ENCODE assay signal across 8 cellular contexts in the genomic region with DNA sequence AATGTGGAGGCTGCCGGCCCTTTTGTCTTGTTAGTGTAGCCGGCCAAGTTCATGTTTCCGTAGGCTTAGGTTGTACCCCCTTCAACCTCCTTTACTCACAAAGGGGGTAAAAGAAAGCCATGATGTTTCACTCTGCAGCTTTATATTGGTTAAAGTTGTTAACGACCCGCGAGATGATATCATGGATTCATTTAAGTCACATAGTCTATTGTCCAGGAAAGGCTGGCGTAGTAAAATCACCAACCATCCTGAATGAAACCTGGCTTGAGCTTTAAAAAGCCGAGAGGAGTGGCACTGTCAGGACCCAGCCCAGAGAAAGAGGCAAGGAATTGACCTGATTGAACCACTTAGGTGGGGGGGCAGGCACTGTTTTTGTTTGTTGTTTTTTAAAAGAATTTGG. TPM values are rescaled to one million over a fixed set of nuclear protein-coding genes. Genes with fewer than 3 reads are reported as not detected.
A peak's percentile ranks its signal among the peaks of the same experiment; 100 is the strongest.
DNase-seq lines count a peak whose midpoint lies in the region; ATAC-seq and TF ChIP-seq lines count a peak whose summit lies in the region.

No MANE protein-coding gene starts in this region.

- H3K27me3 Mint-ChIP-seq in activated naive CD4-positive, alpha-beta T cell treated with anti-CD3 and anti-CD28 coated beads, Interleukin-2, amount 50 U/mL, for 24 hours = no peaks in the 10 kb centered on the region

- no peaks in the 10 kb centered on the region for H3K9me3 Mint-ChIP-seq in activated naive CD4-positive, alpha-beta T cell treated with anti-CD3 and anti-CD28 coated beads, Interleukin-2, amount 50 U/mL, for 24 hours

- peak overlapping the region; percentile 85 for H3K27ac Mint-ChIP-seq in activated naive CD4-positive, alpha-beta T cell treated with anti-CD3 and anti-CD28 coated beads, Interleukin-2, amount 50 U/mL, for 24 hours

- TF ChIP-seq POLR2A in breast epithelium (IDR thresholded peaks at IDR 0.05) (no peak), lower leg skin (IDR thresholded peaks at IDR 0.05) (no peak)

- H3K4me3 ChIP-seq in breast epithelium = peak overlapping the region; percentile 80 to 86 (median 82)
- H3K4me3 ChIP-seq in lower leg skin (ENCODE audit: low read depth, poor library complexity, severe bottlenecking) = peak overlapping the region; percentile 70
- H3K4me3 ChIP-seq in urinary bladder (ENCODE audit: low read depth, low read length) = peak overlapping the region; percentile 88

- WGBS in lower leg skin, 2 donors = 1 to 4% methylated on average over 8 of the region's 8 CpGs
- WGBS in urinary bladder = 4% methylated on average over 8 of the region's 8 CpGs

- no peak for TF ChIP-seq CTCF in breast epithelium (IDR thresholded peaks at IDR 0.05)
- TF ChIP-seq CTCF in lower leg skin (IDR thresholded peaks at IDR 0.05) = no peak

- peaks cover 12% of the 10 kb centered on the region for H3K36me3 Mint-ChIP-seq in activated naive CD4-positive, alpha-beta T cell treated with anti-CD3 and anti-CD28 coated beads, Interleukin-2, amount 50 U/mL, for 24 hours

- H3K27ac ChIP-seq in breast epithelium (peak overlapping the region; percentile 87 to 92), urinary bladder (ENCODE audit: low read depth) (peak overlapping the region; percentile 92)

- peak overlapping the region; percentile 92 for H3K4me3 Mint-ChIP-seq in activated naive CD4-positive, alpha-beta T cell treated with anti-CD3 and anti-CD28 coated beads, Interleukin-2, amount 50 U/mL, for 24 hours

- H3K9me3 ChIP-seq in breast epithelium = no peaks in the 10 kb centered on the region

- no peaks in the 10 kb centered on the region for H3K36me3 ChIP-seq in breast epithelium
- no peaks in the 10 kb centered on the region for H3K36me3 ChIP-seq in urinary bladder (ENCODE audit: insufficient read depth)

- no peak for ATAC-seq in HG03175 (IDR thresholded peaks at IDR 0.05; ENCODE audit: unreplicated experiment)

- no peaks in the 10 kb centered on the region for H3K27me3 ChIP-seq in breast epithelium

- peaks cover 29% of the 10 kb centered on the region for H3K4me1 Mint-ChIP-seq in activated naive CD4-positive, alpha-beta T cell treated with anti-CD3 and anti-CD28 coated beads, Interleukin-2, amount 50 U/mL, for 24 hours

- no peak for DNase-seq in activated naive CD4-positive, alpha-beta T cell treated with Interleukin-2 at 50 U/mL for 16 hours
- peak in 1 of 2 donors; percentile 15 for DNase-seq in breast epithelium (ENCODE audit: low spot score in 2 of 2)
- no peak for DNase-seq in lower leg skin (ENCODE audit: low spot score in 2 of 2)
- DNase-seq in NOMO-1 treated with dmso at 0.1 percent for 144 hours (lab: John Stamatoyannopoulos, UW; ENCODE audit: unreplicated experiment) = no peak
- no peak for DNase-seq in activated CD4-positive, CD25-positive, alpha-beta regulatory T cell treated with anti-CD3 and anti-CD28 coated beads, Interleukin-2, amount 50 U/mL, for 72 hours

- H3K4me1 ChIP-seq in breast epithelium (peaks cover 5 to 11% of the 10 kb centered on the region in 2 donors), urinary bladder (ENCODE audit: insufficient read depth) (no peaks in the 10 kb centered on the region)

- intact Hi-C loops in breast epithelium (cut with DNase I; ENCODE audit: low total_unique reads) = no loop called here
- intact Hi-C loops in lower leg skin (cut with DNase I; ENCODE audit: low total_unique reads) = loop anchor here (10.0 kb wide), 1 partner anchor 534 kb away; a partner anchor contains a TSS

RNA-seq across cellular contexts. Expression of a gene that starts 1.3 kb away (rescaled TPM):
- total RNA-seq in breast epithelium (10 to 100 TPM; 23.2 to 28.7 (median 23.9) TPM), lower leg skin (10 to 100 TPM; 31.9 to 57.5 (median 46.9) TPM), urinary bladder (21.4 TPM)
- 17.6 TPM for polyA plus RNA-seq in urinary bladder

RNA-seq across cellular contexts. Expression of a gene that starts 5.4 kb away (rescaled TPM):
- total RNA-seq in breast epithelium = 10 to 100 TPM; 18.9 to 27.2 (median 18.9) TPM
- total RNA-seq in lower leg skin = 10 to 100 TPM; 17.6 to 36.5 (median 26.0) TPM
- total RNA-seq in urinary bladder = 13.3 TPM
- 23.9 TPM for polyA plus RNA-seq in urinary bladder

RNA-seq across cellular contexts. Expression of a gene that starts 17.7 kb away (rescaled TPM):
- 100 to 1,000 TPM; 223 to 957 (median 301) TPM for total RNA-seq in breast epithelium
- 10 to 100 TPM; 19.6 to 38.2 (median 25.8) TPM for total RNA-seq in lower leg skin
- total RNA-seq in urinary bladder = 34.5 TPM
- 53.5 TPM for polyA plus RNA-seq in urinary bladder

RNA-seq across cellular contexts. Expression of a gene that starts 46.3 kb away (rescaled TPM):
- total RNA-seq in breast epithelium (10 to 100 TPM; 22.2 to 28.5 (median 24.7) TPM), lower leg skin (10 to 100 TPM; 11.5 to 29.5 (median 22.2) TPM), urinary bladder (13.9 TPM)
- polyA plus RNA-seq in urinary bladder = 11.5 TPM
